Comparison of ENCODE assay signal across 1 cellular context in the genomic region with DNA sequence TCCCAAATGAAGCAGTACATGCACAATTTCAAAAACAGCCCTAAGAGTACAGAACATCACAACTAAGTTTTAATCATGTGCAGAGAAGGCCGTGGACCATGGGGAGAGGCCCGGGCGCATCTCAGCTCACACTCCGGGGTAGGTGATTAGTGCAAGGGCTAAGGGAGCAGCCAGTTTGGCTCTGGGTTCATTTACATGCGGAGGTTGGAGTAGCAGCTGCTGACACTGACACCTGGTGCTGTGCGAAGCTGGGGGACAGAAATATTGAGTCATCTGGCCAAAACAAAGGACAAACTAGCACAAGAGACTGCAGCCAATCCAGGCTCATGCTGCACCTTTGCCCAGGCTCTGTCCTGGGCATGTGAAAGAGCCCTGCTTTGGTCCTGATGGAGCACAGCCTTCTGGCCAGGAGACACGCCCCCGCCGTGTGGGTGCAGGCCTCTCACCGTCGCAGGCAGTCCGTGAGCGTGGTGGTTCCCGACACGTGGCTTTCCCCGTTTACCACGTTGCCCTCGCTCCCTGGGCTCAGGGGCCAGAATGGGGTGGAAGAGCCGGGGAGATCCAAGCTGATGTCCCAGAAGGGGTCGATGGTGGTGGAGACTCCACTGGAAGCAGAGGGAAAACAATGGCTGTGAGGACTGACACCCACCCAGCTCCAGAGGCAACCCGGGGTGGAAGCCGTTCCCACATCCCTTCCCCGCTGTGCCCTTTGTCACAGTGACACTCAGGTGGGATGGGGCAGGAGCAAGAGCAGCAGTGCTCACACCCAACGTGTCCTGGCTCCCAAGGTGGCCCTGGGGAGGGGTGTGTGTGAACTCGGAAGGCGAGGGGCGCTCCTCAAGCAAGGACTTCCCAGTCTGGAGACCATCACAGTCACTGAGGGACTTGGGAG.
TF ChIP-seq lines count a peak whose summit lies in the region.

No MANE protein-coding gene starts in this region.

TF ChIP-seq in WTC11, 78 proteins besides CTCF, POLR2A, EP300 and RAD21 (continued from another document):
- TF ChIP-seq, protein P1, sequence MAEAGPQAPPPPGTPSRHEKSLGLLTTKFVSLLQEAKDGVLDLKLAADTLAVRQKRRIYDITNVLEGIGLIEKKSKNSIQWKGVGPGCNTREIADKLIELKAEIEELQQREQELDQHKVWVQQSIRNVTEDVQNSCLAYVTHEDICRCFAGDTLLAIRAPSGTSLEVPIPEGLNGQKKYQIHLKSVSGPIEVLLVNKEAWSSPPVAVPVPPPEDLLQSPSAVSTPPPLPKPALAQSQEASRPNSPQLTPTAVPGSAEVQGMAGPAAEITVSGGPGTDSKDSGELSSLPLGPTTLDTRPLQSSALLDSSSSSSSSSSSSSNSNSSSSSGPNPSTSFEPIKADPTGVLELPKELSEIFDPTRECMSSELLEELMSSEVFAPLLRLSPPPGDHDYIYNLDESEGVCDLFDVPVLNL (CRISPR knock-in tag; IDR thresholded peaks at IDR 0.05; ENCODE audit: borderline replicate concordance, low read depth), result 0 out of 2 replicates have a peak, but pooled peaks have one; percentile 33
- TF ChIP-seq, protein P2, sequence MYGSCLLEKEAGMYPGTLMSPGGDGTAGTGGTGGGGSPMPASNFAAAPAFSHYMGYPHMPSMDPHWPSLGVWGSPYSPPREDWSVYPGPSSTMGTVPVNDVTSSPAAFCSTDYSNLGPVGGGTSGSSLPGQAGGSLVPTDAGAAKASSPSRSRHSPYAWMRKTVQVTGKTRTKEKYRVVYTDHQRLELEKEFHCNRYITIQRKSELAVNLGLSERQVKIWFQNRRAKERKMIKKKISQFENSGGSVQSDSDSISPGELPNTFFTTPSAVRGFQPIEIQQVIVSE (CRISPR knock-in tag; IDR thresholded peaks at IDR 0.05; ENCODE audit: borderline replicate concordance), result no peak
- TF ChIP-seq CREM (CRISPR knock-in tag; IDR thresholded peaks at IDR 0.05) (no peak), FOXP1 (CRISPR knock-in tag; IDR thresholded peaks at IDR 0.05; ENCODE audit: borderline replicate concordance) (0 out of 2 replicates have a peak, but pooled peaks have one; percentile 32), NR3C1 (CRISPR knock-in tag; conservative IDR thresholded peaks at IDR 0.05; ENCODE audit: low read depth) (no peak)
TF ChIP-seq in WTC11: peak in this region for 2.
